Comparison of ENCODE assay signal across 19 cellular contexts in the genomic region with DNA sequence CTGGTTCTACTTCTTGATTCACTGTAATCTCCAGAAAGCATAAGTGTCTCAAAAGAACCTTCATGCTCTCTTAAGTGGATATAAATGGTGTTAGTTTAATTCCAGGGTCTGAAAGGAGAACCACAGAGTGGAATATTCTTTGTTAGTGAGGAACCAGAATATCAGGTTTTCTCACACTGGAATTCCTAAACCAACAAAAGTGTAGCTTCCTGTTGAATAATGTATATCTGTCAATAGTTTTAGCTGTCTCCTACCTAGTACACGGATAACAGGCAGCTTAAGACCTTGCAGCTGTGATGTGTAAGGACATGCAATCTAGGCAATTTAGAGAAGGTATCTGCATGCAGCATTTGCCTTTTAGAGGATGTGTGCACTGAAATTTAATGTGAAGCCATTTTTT. TPM values are rescaled to one million over a fixed set of nuclear protein-coding genes. Genes with fewer than 3 reads are reported as not detected.
DNase-seq lines count a peak whose midpoint lies in the region; ATAC-seq and TF ChIP-seq lines count a peak whose summit lies in the region.
"Had no signal": no experiment of that assay in that cellular context is flagged by ENCODE, and none has a peak within 500 bp of the region (broad histone marks: within the 10 kb centered on the region; RNA-seq: fewer than 3 reads in every experiment).

No MANE protein-coding gene starts in this region.

- H3K79me2 ChIP-seq in PC-3 (ENCODE audit: low read length), result peaks cover 21% of the 10 kb centered on the region; the same call in 1 of the 2 replicates

- no peaks in the 10 kb centered on the region for H3F3A ChIP-seq in PC-3 (ENCODE audit: low read length, unreplicated experiment)

- H3K9ac ChIP-seq in PC-3 (ENCODE audit: low read length), result no peak overlapping the region

- H3K27ac ChIP-seq in PC-3 (ENCODE audit: low read length) (no peak overlapping the region), left lung (no peak overlapping the region)
- H3K27ac ChIP-seq: heart left ventricle had no signal

- peak overlapping the region; percentile 6; the same call in 1 of the 2 replicates for H3K4me3 ChIP-seq in PC-3 (ENCODE audit: low read length)
- H3K4me3 ChIP-seq in left lung, result no peak overlapping the region
- H3K4me3 ChIP-seq: heart left ventricle had no signal

- intact Hi-C loops in PC-3 (cut with micrococcal nuclease) (no loop called here), left lung (cut with DNase I) (no loop called here)

- TF ChIP-seq CTCF in PC-3 (conservative IDR thresholded peaks at IDR 0.05; ENCODE audit: low read depth, low read length) (no peak), left lung (IDR thresholded peaks at IDR 0.05) (no peak)

- H3K9me3 ChIP-seq in PC-3 (ENCODE audit: low read length) (no peaks in the 10 kb centered on the region), left lung (no peaks in the 10 kb centered on the region)
- H3K9me3 ChIP-seq: BE2C, heart left ventricle had no signal

- H4K20me1 ChIP-seq in PC-3 (ENCODE audit: low read length), result no peaks in the 10 kb centered on the region

- H2AFZ ChIP-seq in PC-3 (ENCODE audit: low read length), result no peak overlapping the region

- POLR2A ChIA-PET in PC-3 (lab: Charles Lee; ENCODE audit: unreplicated experiment), result no interaction called here

- H3K36me3 ChIP-seq in PC-3 (ENCODE audit: low read depth, low read length) (no peaks in the 10 kb centered on the region), left lung (no peaks in the 10 kb centered on the region)
- H3K36me3 ChIP-seq: BE2C, heart left ventricle had no signal

- ATAC-seq in PC-3 (peak; percentile 76), left lung (peak; percentile 75)

- peak overlapping the region; percentile 47 for H3K4me2 ChIP-seq in PC-3 (ENCODE audit: low read length)

- no peaks in the 10 kb centered on the region for H3K9me2 ChIP-seq in PC-3 (replicated peaks; ENCODE audit: low read length)

- CTCF ChIA-PET in PC-3 (lab: Charles Lee), result no interaction called here

- H3K4me1 ChIP-seq in PC-3 (ENCODE audit: insufficient read depth, low read length), result peaks cover 32% of the 10 kb centered on the region
- H3K4me1 ChIP-seq in left lung, result peaks cover 0 to 14% of the 10 kb centered on the region in 2 donors
- H3K4me1 ChIP-seq: BE2C had no signal

- peak; percentile 90 for DNase-seq in DMS53 (lab: John Stamatoyannopoulos, UW)
- DNase-seq in NCI-H146 (lab: John Stamatoyannopoulos, UW), result peak; percentile 19
- DNase-seq in PC-3, result peak; percentile 81
- no peak for DNase-seq in left lung
- no peak for DNase-seq in ecto neural progenitor cell (ENCODE audit: low spot score)
- DNase-seq in iPS-NIHi7 (ENCODE audit: extremely low spot score), result no peak
- no peak for DNase-seq in activated T-cell treated with anti-CD3 and anti-CD28 coated beads, Interleukin-2, amount 50 U/mL, for 48 hours
- DNase-seq in mesenteric fat pad (ENCODE audit: low spot score), result no peak
- DNase-seq: activated CD4-positive, alpha-beta T cell treated with anti-CD3 and anti-CD28 coated beads, Interleukin-2, amount 50 U/mL, for 1 hour; activated naive CD4-positive, alpha-beta T cell treated with anti-CD3 and anti-CD28 coated beads, Interleukin-2, amount 50 U/mL, for 16 hours; BE2C; dermis blood vessel endothelial cell; H7; heart left ventricle; mesendoderm; NCI-H2081 treated with DMSO at 0.1 percent for 48 hours; NCI-H524; nucleus accumbens; stimulated activated CD4-positive, alpha-beta T cell treated with anti-CD3 and anti-CD28 coated beads, Interleukin-1b, Interleukin-23, amount 100 ng/mL, for 48 hours had no signal

- no peaks in the 10 kb centered on the region for H3K27me3 ChIP-seq in PC-3 (ENCODE audit: low read length)
- no peaks in the 10 kb centered on the region for H3K27me3 ChIP-seq in left lung
- H3K27me3 ChIP-seq: BE2C, heart left ventricle had no signal

- no TSS peak for BruUV-seq in PC-3 (replicated peaks; lab: Mats Ljungman, UMichigan)

RNA-seq across cellular contexts. Expression of a gene that starts 24.0 kb away (rescaled TPM):
- 8.6 and 10.8 TPM in 2 replicates for total RNA-seq in PC-3 (2014; rRNA removed)
- 10 to 100 TPM; 26.8 to 28.6 TPM for total RNA-seq in left lung
- 17.6 TPM for total RNA-seq in mesenteric fat pad

Comparison
In these comparisons a context has a peak if more than half of its experiments do, and no peak if none do; other contexts are left out.
1. DNase-seq: peak in DMS53 (single experiment), NCI-H146 (single experiment) and PC-3 (single experiment); none in left lung (0 of 2), ecto neural progenitor cell (single experiment), iPS-NIHi7 (single experiment), activated T-cell treated with anti-CD3 and anti-CD28 coated beads, Interleukin-2, amount 50 U/mL, for 48 hours (0 of 2) and mesenteric fat pad (single experiment).